ENCODE assay signal across 14 cellular contexts in the genomic region with DNA sequence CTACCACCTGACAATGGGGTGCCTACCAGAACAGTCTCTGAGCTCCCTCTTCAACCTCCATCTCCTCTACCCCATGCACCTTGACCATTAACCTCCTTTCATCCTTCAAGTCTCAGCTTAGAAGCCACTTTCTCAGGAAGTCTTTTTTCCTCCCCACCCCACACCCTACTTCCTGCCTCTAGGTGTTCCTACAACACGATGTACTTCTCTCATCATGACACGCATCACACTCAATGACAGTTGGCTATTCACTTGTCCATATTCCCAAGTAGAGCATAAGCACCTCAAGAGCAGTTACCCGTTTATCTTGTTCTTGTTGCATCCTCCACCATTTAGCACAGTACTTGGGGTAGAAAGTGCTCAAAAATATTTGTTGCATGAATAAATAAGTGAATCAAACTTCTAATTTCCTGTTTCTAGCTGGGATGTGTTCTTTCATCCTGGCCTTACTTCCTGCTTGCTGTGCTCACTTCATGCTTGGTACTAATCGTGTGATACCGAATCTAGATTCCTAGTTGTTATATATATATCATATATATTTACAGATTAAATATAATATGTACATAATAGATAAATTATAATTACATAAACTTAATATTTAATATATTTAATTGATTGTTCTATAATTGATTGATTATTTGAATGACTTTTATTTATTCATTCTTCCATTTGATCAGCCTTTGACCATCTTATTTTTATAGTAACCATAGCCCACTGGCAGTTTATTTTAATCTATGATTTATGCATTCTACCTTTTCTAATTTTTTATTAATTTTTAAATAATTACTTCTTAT.
DNase-seq lines count a peak whose midpoint lies in the region; ATAC-seq, FAIRE-seq and TF ChIP-seq lines count a peak whose summit lies in the region.
"Had no signal": no experiment of that assay in that cellular context is flagged by ENCODE, and none has a peak within 500 bp of the region (broad histone marks: within the 10 kb centered on the region; RNA-seq: fewer than 3 reads in every experiment).

No MANE protein-coding gene starts in this region.

- POLR2A ChIA-PET in MCF 10A (lab: Yijun Ruan, JAX) = interaction anchor here (0.6 to 4.5 kb wide), 14 partner anchors 12 to 481 kb away, joined by 3 to 71 read pairs (median 4); no protein-coding TSS in a partner anchor

- H3K79me2 ChIP-seq in smooth muscle cell (ENCODE audit: low read depth) = no peaks in the 10 kb centered on the region

- H3K4me2 ChIP-seq in smooth muscle cell = no peak overlapping the region

- DNase-seq in MCF 10A (ENCODE audit: unreplicated experiment) (no peak), breast epithelium (ENCODE audit: low spot score in 2 of 2) (no peak), RCC 7860 (ENCODE audit: low spot score) (no peak), smooth muscle cell (lab: John Stamatoyannopoulos, UW; ENCODE audit: unreplicated experiment) (no peak), NCI-H446 (lab: John Stamatoyannopoulos, UW) (no peak)
- DNase-seq: central memory CD4-positive, alpha-beta T cell; endodermal cell; KBM-7; NCI-H1417; NCI-H446 treated with DMSO at 0.1 percent for 48 hours had no signal

- H3K4me1 Mint-ChIP-seq in MCF 10A (ENCODE audit: insufficient read depth, unreplicated experiment) = peaks cover 73% of the 10 kb centered on the region
- H3K4me1 Mint-ChIP-seq: endodermal cell, memory B cell had no signal

- CTCF ChIA-PET in MCF 10A (lab: Yijun Ruan, JAX) = interaction anchor here (0.7 to 1.9 kb wide), 6 partner anchors 9 to 1408 kb away, joined by 3 to 8 read pairs (median 4); a partner anchor contains a TSS

- H3K27ac ChIP-seq in breast epithelium = no peak overlapping the region
- H3K27ac ChIP-seq in smooth muscle cell (ENCODE audit: low read depth) = peak overlapping the region; percentile 91

- FAIRE-seq in RCC 7860 (lab: Jason Lieb, UNC) = peak; percentile 16
- FAIRE-seq in endometrium (lab: Jason Lieb, UNC) = peak; percentile 26

- 86% methylated on average over 5 of the region's 5 CpGs for WGBS in smooth muscle cell (ENCODE audit: low lambda C conversion rate)

- H3K27me3 ChIP-seq in breast epithelium = no peaks in the 10 kb centered on the region
- H3K27me3 ChIP-seq in smooth muscle cell (ENCODE audit: low read depth) = no peaks in the 10 kb centered on the region

- H3K4me1 ChIP-seq in breast epithelium = no peaks in the 10 kb centered on the region
- H3K4me1 ChIP-seq in smooth muscle cell (ENCODE audit: low read depth) = peaks cover 8% of the 10 kb centered on the region

- H3K4me3 ChIP-seq in breast epithelium = no peak overlapping the region
- H3K4me3 ChIP-seq in smooth muscle cell = no peak overlapping the region

- H3K9me3 Mint-ChIP-seq in MCF 10A (ENCODE audit: unreplicated experiment) = no peaks in the 10 kb centered on the region
- H3K9me3 Mint-ChIP-seq: memory B cell had no signal

- no TSS peak for BruUV-seq in MCF 10A (replicated peaks; lab: Mats Ljungman, UMichigan)

- H4K20me1 ChIP-seq in smooth muscle cell (ENCODE audit: low read depth) = no peaks in the 10 kb centered on the region

- H3K36me3 Mint-ChIP-seq in MCF 10A (ENCODE audit: insufficient read depth, unreplicated experiment) = no peaks in the 10 kb centered on the region
- H3K36me3 Mint-ChIP-seq: memory B cell had no signal

- TF ChIP-seq POLR2A in breast epithelium (IDR thresholded peaks at IDR 0.05) = no peak

- H2AFZ ChIP-seq in smooth muscle cell (ENCODE audit: low read depth) = no peak overlapping the region

- peaks cover 13% of the 10 kb centered on the region for H3F3A ChIP-seq in smooth muscle cell (ENCODE audit: low read depth)

- no peaks in the 10 kb centered on the region for H3K36me3 ChIP-seq in breast epithelium
- H3K36me3 ChIP-seq in smooth muscle cell (ENCODE audit: low read depth) = no peaks in the 10 kb centered on the region

- ATAC-seq in HG02938 (IDR thresholded peaks at IDR 0.05; ENCODE audit: unreplicated experiment) (no peak), GM18867 (IDR thresholded peaks at IDR 0.05; ENCODE audit: unreplicated experiment) (no peak)

- TF ChIP-seq CTCF in MCF 10A (IDR thresholded peaks at IDR 0.05; ENCODE audit: unreplicated experiment) (no peak), breast epithelium (IDR thresholded peaks at IDR 0.05) (no peak), smooth muscle cell (IDR thresholded peaks at IDR 0.05; ENCODE audit: borderline replicate concordance, insufficient read depth, poor library complexity, severe bottlenecking) (no peak)

- H3K9ac ChIP-seq in smooth muscle cell (ENCODE audit: low read depth) = peak overlapping the region; percentile 58

- H3K4me3 Mint-ChIP-seq in MCF 10A (ENCODE audit: unreplicated experiment) = no peak overlapping the region
- H3K4me3 Mint-ChIP-seq: endodermal cell, memory B cell had no signal

- H3K27ac Mint-ChIP-seq in MCF 10A (ENCODE audit: low read depth, unreplicated experiment) = peak overlapping the region; percentile 78
- H3K27ac Mint-ChIP-seq: endodermal cell, memory B cell had no signal

- H3K27me3 Mint-ChIP-seq in MCF 10A (ENCODE audit: insufficient read depth, unreplicated experiment) = no peaks in the 10 kb centered on the region

- H3K9me3 ChIP-seq in breast epithelium = no peaks in the 10 kb centered on the region
- no peaks in the 10 kb centered on the region for H3K9me3 ChIP-seq in smooth muscle cell (replicated peaks; ENCODE audit: low read depth)

- intact Hi-C loops in MCF 10A (cut with micrococcal nuclease) (no loop called here), breast epithelium (cut with DNase I; ENCODE audit: low total_unique reads) (no loop called here)
